Comparison of ENCODE assay signal across 1 cellular context in the genomic region with DNA sequence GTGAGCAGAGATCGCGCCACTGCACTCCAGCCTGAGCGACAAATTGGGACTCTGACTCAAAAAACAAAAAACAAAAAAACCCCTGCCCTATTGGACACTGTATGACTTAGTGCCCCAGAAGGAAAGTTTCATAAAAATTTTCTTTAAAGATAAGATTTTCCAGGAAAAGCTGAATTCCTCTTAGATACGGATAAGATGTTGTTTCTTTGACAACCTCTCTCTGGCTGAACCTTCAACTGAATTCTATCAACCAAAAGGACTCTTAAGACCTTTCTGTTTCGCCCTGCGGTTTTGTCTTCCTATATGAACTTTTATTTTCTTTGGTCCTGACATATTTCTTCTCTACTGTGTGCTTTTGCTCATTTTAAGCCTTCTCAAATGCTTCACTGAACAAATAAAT.
TF ChIP-seq lines count a peak whose summit lies in the region.

No MANE protein-coding gene starts in this region.

TF ChIP-seq in HepG2, 621 proteins besides CTCF, POLR2A, EP300 and RAD21:
- no peak for TF ChIP-seq SMARCE1 (IDR thresholded peaks at IDR 0.05; ENCODE audit: borderline replicate concordance)
